ENCODE assay signal across 8 cellular contexts in the genomic region with DNA sequence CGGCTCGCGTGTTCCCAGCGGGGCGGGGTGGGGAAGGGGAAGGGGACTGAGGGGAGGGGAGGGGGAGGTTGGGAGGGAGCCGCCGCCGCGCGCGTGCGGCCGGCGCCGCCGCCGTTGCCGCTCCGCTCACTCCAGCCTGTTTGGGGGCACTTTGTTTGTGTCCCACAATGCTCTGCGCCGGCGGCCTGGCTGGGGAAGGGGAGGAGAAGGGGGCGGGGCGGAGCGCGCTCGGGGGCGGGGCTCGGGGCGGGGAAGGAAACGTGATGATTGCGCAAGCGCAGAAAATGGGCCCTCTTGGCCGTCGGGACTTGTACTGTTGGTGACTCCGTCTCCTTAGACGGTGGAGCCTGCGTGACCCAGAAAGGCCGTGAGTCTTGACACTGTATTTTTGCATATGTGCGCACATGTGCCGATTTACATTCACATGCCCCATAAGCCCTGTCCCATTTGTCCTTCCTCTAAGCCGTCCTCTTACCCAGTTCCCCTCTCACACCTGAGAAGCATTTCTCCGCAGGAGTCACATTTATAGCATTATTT. TPM values are rescaled to one million over a fixed set of nuclear protein-coding genes. Genes with fewer than 3 reads are reported as not detected.
A peak's percentile ranks its signal among the peaks of the same experiment; 100 is the strongest.
DNase-seq lines count a peak whose midpoint lies in the region; ATAC-seq and TF ChIP-seq lines count a peak whose summit lies in the region.

A gene with protein sequence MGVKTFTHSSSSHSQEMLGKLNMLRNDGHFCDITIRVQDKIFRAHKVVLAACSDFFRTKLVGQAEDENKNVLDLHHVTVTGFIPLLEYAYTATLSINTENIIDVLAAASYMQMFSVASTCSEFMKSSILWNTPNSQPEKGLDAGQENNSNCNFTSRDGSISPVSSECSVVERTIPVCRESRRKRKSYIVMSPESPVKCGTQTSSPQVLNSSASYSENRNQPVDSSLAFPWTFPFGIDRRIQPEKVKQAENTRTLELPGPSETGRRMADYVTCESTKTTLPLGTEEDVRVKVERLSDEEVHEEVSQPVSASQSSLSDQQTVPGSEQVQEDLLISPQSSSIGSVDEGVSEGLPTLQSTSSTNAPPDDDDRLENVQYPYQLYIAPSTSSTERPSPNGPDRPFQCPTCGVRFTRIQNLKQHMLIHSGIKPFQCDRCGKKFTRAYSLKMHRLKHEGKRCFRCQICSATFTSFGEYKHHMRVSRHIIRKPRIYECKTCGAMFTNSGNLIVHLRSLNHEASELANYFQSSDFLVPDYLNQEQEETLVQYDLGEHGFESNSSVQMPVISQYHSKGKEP (minus strand): TSS at position 169 of the 537 bp plus-strand sequence. CDS start 53,044 bp downstream, outside the sequence.

- H3K27ac Mint-ChIP-seq in activated T-helper 2 cell treated with anti-CD3 and anti-CD28 coated beads, Interferon-gamma antibody, Interleukin-2, Interleukin-4, amounts not matched to agents 10 μg/mL and 5 μg/mL and 100 μg/mL, durations not matched to agents 14 hours and 24 hours and 36 hours: peak within 1 kb of the TSS; percentile 94
- peak within 1 kb of the TSS; percentile 89 to 98 (median 98) for H3K27ac Mint-ChIP-seq in nephron

- no peaks in the 10 kb centered on the region for H3K9me3 Mint-ChIP-seq in activated T-helper 2 cell treated with anti-CD3 and anti-CD28 coated beads, Interferon-gamma antibody, Interleukin-2, Interleukin-4, amounts not matched to agents 10 μg/mL and 5 μg/mL and 100 μg/mL, durations not matched to agents 14 hours and 24 hours and 36 hours
- peaks cover 3% of the 10 kb centered on the region for H3K9me3 Mint-ChIP-seq in nephron

- H3K4me3 Mint-ChIP-seq in activated T-helper 2 cell treated with anti-CD3 and anti-CD28 coated beads, Interferon-gamma antibody, Interleukin-2, Interleukin-4, amounts not matched to agents 10 μg/mL and 5 μg/mL and 100 μg/mL, durations not matched to agents 14 hours and 24 hours and 36 hours (ENCODE audit: low read depth): peak within 1 kb of the TSS; percentile 95
- H3K4me3 Mint-ChIP-seq in nephron: peak within 1 kb of the TSS; percentile 95 to 99 (median 98)

- DNase-seq in DMS79 treated with DMSO at 0.1 percent for 48 hours (lab: John Stamatoyannopoulos, UW) (peak; percentile 94), Kasumi-1 (lab: John Stamatoyannopoulos, UW) (peak; percentile 85 to 89), RPMI8226 (peak; percentile 88), fibroblast of pulmonary artery (ENCODE audit: low read depth) (peak; percentile 91)
- peak; percentile 84 for DNase-seq in activated T-helper 2 cell treated with anti-CD3 and anti-CD28 coated beads, Interferon-gamma antibody, Interleukin-2, Interleukin-4, amounts not matched to agents 10 μg/mL and 5 μg/mL and 100 μg/mL, durations not matched to agents 14 hours and 24 hours and 36 hours (ENCODE audit: low spot score)
- peak; percentile 91 for DNase-seq in stimulated activated naive CD8-positive, alpha-beta T cell treated with anti-CD3 and anti-CD28 coated beads, Interleukin-15, Interleukin-2, amounts not matched to agents 100 U/mL and 50 U/mL, for 24 hours

- TF ChIP-seq CTCF in fibroblast of pulmonary artery (IDR thresholded peaks at IDR 0.05; ENCODE audit: low read length, missing control alignments) (no peak), nephron (IDR thresholded peaks at IDR 0.05; ENCODE audit: unreplicated experiment in 3 of 3) (no peak)

- H3K4me3 ChIP-seq in fibroblast of pulmonary artery (replicated peaks; ENCODE audit: low read depth, low read length): peak within 1 kb of the TSS; percentile 84

- peaks cover 48% of the 10 kb centered on the region for H3K4me1 Mint-ChIP-seq in activated T-helper 2 cell treated with anti-CD3 and anti-CD28 coated beads, Interferon-gamma antibody, Interleukin-2, Interleukin-4, amounts not matched to agents 10 μg/mL and 5 μg/mL and 100 μg/mL, durations not matched to agents 14 hours and 24 hours and 36 hours (ENCODE audit: low read depth)
- peaks cover 46% of the 10 kb centered on the region for H3K4me1 Mint-ChIP-seq in nephron

- no peaks in the 10 kb centered on the region for H3K27me3 Mint-ChIP-seq in activated T-helper 2 cell treated with anti-CD3 and anti-CD28 coated beads, Interferon-gamma antibody, Interleukin-2, Interleukin-4, amounts not matched to agents 10 μg/mL and 5 μg/mL and 100 μg/mL, durations not matched to agents 14 hours and 24 hours and 36 hours (ENCODE audit: low read depth)
- no peaks in the 10 kb centered on the region for H3K27me3 Mint-ChIP-seq in nephron (ENCODE audit: low read depth)

- intact Hi-C loops in activated T-helper 2 cell treated with anti-CD3 and anti-CD28 coated beads, Interferon-gamma antibody, Interleukin-2, Interleukin-4, amounts not matched to agents 10 μg/mL and 5 μg/mL and 100 μg/mL, durations not matched to agents 14 hours and 24 hours and 36 hours (cut with micrococcal nuclease): loop anchor here (1.0 to 10.0 kb wide), 6 partner anchors 11 to 670 kb away; a partner anchor contains a TSS

- peaks cover 11% of the 10 kb centered on the region for H3K36me3 Mint-ChIP-seq in activated T-helper 2 cell treated with anti-CD3 and anti-CD28 coated beads, Interferon-gamma antibody, Interleukin-2, Interleukin-4, amounts not matched to agents 10 μg/mL and 5 μg/mL and 100 μg/mL, durations not matched to agents 14 hours and 24 hours and 36 hours (ENCODE audit: low read depth)
- H3K36me3 Mint-ChIP-seq in nephron (ENCODE audit: low read depth): no peaks in the 10 kb centered on the region

- peak; percentile 50 for ATAC-seq in GM21786 (IDR thresholded peaks at IDR 0.05; ENCODE audit: unreplicated experiment)
- ATAC-seq in stimulated activated naive CD8-positive, alpha-beta T cell treated with anti-CD3 and anti-CD28 coated beads, Interleukin-15, Interleukin-2, amounts not matched to agents 100 U/mL and 50 U/mL, for 24 hours: peak; percentile 86

RNA-seq across cellular contexts. Expression of the gene that starts here (rescaled TPM):
- total RNA-seq in activated T-helper 2 cell treated with anti-CD3 and anti-CD28 coated beads, Interferon-gamma antibody, Interleukin-2, Interleukin-4, amounts not matched to agents 10 μg/mL and 5 μg/mL and 100 μg/mL, durations not matched to agents 14 hours and 24 hours and 36 hours: 36.0 and 36.1 TPM in 2 replicates

Comparison
In these comparisons a context has a peak if more than half of its experiments do, and no peak if none do; other contexts are left out.
1. Peak in every context shown above with its lines: DNase-seq, ATAC-seq and H3K4me3 ChIP-seq.